In the genomic region with DNA sequence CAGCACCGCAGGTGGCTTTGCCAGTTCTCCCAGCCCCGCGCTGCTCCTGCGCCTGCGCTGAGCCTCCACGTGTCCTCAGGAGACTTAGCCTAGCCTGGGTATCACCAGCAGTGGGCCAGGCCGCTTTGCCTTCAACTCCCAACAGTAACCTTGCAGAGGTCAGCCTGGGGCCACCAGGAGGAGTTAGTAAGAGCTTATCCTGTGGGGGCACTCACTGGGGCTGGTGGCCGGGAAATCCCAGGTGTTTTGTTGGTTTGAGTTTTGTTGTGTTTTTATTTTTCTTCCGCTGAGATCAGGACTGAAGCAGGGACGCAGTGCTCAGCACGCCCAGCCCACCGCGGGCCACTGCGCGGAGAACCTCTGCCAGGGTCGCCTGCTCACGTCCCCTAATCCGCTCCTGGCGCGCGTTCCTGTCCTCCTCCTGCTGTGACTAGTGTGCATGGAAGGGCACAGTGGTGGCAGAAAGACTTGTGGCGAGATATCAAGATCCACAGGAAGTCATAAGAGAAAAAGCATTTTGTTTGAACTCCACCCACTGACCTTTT, we compare ENCODE assay signal across 8 cellular contexts.
A peak's percentile ranks its signal among the peaks of the same experiment; 100 is the strongest.
DNase-seq lines count a peak whose midpoint lies in the region; TF ChIP-seq lines count a peak whose summit lies in the region.

No MANE protein-coding gene starts in this region.

- no peaks in the 10 kb centered on the region for H3K27me3 ChIP-seq in ACC112 (ENCODE audit: insufficient read depth, low read length)
- no peaks in the 10 kb centered on the region for H3K27me3 ChIP-seq in spleen (replicated peaks in 1 of 7)

- peak in 1 of 11 experiments; percentile 9 for TF ChIP-seq CTCF in spleen (IDR thresholded peaks at IDR 0.05 in 8 of 11, conservative IDR thresholded peaks at IDR 0.05 in 3 of 11)
- TF ChIP-seq CTCF in GM13977 (IDR thresholded peaks at IDR 0.05; ENCODE audit: extremely low read depth, insufficient read depth, missing control alignments), result no peak

- H3K27ac ChIP-seq in ACC112 (ENCODE audit: low read depth, low read length) (no peak overlapping the region), spleen (peak overlapping the region; percentile 59 to 86 (median 82))

- in situ Hi-C loops in GM13977 (cut with MboI; ENCODE audit: low pct_unique_long_range_greater_than_20kb, low sequenced_read_pairs, unreplicated experiment), result no loop called here

- H2AFZ ChIP-seq in ACC112 (ENCODE audit: low read length, unreplicated experiment), result peak overlapping the region; percentile 28

- no peaks in the 10 kb centered on the region for H3K9me3 ChIP-seq in spleen

- WGBS in spleen, 5 donors, result 65 to 86% (median 69%) methylated on average over 22 of the region's 22 CpGs

- H3K4me3 ChIP-seq in ACC112 (ENCODE audit: low read depth, low read length) (no peak overlapping the region), spleen (peak overlapping the region in 3 of 8 donors; percentile 18 to 40 (median 27))

- H3K4me1 ChIP-seq in ACC112 (ENCODE audit: control insufficient read depth, insufficient read depth, low read length, unreplicated experiment), result peaks cover 5% of the 10 kb centered on the region
- peaks cover 3 to 26% (median 17%) of the 10 kb centered on the region in 6 donors for H3K4me1 ChIP-seq in spleen

- no peaks in the 10 kb centered on the region for H3K79me2 ChIP-seq in ACC112 (ENCODE audit: control insufficient read depth, insufficient read depth, low read length, unreplicated experiment)

- H3K36me3 ChIP-seq in ACC112 (ENCODE audit: insufficient read depth, low read length), result no peaks in the 10 kb centered on the region
- no peaks in the 10 kb centered on the region for H3K36me3 ChIP-seq in spleen

- no peak for TF ChIP-seq POLR2A in spleen (IDR thresholded peaks at IDR 0.05)

- intact Hi-C loops in spleen (cut with DNase I; ENCODE audit: low total_unique reads), result no loop called here

- DNase-seq in RPMI7951 (ENCODE audit: low read depth), result peak; percentile 73
- DNase-seq in activated gamma-delta T cell treated with anti-CD3 and anti-CD28 coated beads, Interleukin-2, amount 50 U/mL, for 16 hours (ENCODE audit: low read depth), result peak; percentile 12
- DNase-seq in hypothalamus (lab: John Stamatoyannopoulos, UW), result peak in 48 of 51 donors; percentile 11 to 87 (median 64)
- peak; percentile 83 for DNase-seq in spleen
- no peak for DNase-seq in DMS53 treated with DMSO at 0.1 percent for 48 hours (lab: John Stamatoyannopoulos, UW; ENCODE audit: unreplicated experiment)
- DNase-seq in DMS79 (lab: John Stamatoyannopoulos, UW), result no peak
- no peak for DNase-seq in GM13977 (ENCODE audit: low spot score)

Comparison
In these comparisons a context has a peak if more than half of its experiments do, and no peak if none do; other contexts are left out.
1. DNase-seq: peak in RPMI7951 (single experiment), activated gamma-delta T cell treated with anti-CD3 and anti-CD28 coated beads, Interleukin-2, amount 50 U/mL, for 16 hours (single experiment), hypothalamus (48 of 51) and spleen (single experiment); none in DMS53 treated with DMSO at 0.1 percent for 48 hours (single experiment), DMS79 (single experiment) and GM13977 (single experiment).